ENCODE assay signal across 9 cellular contexts in the genomic region with DNA sequence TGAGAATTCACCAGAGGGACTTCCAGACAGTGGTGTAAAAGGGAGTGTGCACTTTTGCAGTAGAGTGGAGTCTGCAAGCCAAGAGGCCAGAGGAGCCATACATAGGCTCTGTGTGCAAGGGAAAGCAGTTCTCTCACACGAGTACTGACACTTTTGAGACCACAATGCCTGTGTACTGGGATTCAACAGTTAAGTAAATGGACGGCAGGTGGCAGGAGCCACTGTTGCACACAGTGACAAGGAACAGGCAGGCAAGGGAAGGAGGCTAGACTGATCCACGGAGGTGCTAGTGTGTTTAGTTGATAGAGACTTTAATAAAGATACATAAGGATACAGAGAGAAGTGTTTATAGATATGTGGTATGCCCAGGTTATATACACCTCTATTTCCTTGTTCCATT.
DNase-seq lines count a peak whose midpoint lies in the region; FAIRE-seq and TF ChIP-seq lines count a peak whose summit lies in the region.
"Had no signal": no experiment of that assay in that cellular context is flagged by ENCODE, and none has a peak within 500 bp of the region (broad histone marks: within the 10 kb centered on the region; RNA-seq: fewer than 3 reads in every experiment).

No MANE protein-coding gene starts in this region.

- H3K36me3 ChIP-seq in OCI-LY7 (ENCODE audit: insufficient read depth, low read length) (no peaks in the 10 kb centered on the region), GM23248 (ENCODE audit: low read depth) (peaks cover 7% of the 10 kb centered on the region; the same call in 1 of the 2 replicates)
- no peaks in the 10 kb centered on the region for H3K36me3 ChIP-seq in effector memory CD4-positive, alpha-beta T cell (ENCODE audit: control insufficient read depth, insufficient read depth, low read length)

- FAIRE-seq in frontal cortex (lab: Jason Lieb, UNC): no peak
- FAIRE-seq: endometrium had no signal

- no peak overlapping the region for H3K4me3 Mint-ChIP-seq in osteocyte (ENCODE audit: unreplicated experiment)

- WGBS in GM23248 (ENCODE audit: low coverage in 1 of 2, low lambda C conversion rate in 2 of 2, missing lambda C conversion rate in 2 of 2), 2 experiments: 59 to 73% methylated on average over 3 of the region's 3 CpGs

- H3K27ac ChIP-seq in OCI-LY7 (ENCODE audit: low read depth, low read length, poor library complexity, severe bottlenecking): no peak overlapping the region
- peak overlapping the region; percentile 56 for H3K27ac ChIP-seq in effector memory CD4-positive, alpha-beta T cell (ENCODE audit: insufficient read depth, low read length, poor library complexity, severe bottlenecking)
- no peak overlapping the region for H3K27ac ChIP-seq in GM23248

- H3K9me3 Mint-ChIP-seq in osteocyte (ENCODE audit: unreplicated experiment): no peaks in the 10 kb centered on the region

- H3K36me3 Mint-ChIP-seq in osteocyte (ENCODE audit: unreplicated experiment): peaks cover 8% of the 10 kb centered on the region

- no TSS peak for BruUV-seq in OCI-LY7 (replicated peaks; lab: Mats Ljungman, UMichigan)

- no peaks in the 10 kb centered on the region for H4K20me1 ChIP-seq in OCI-LY7 (ENCODE audit: insufficient read depth, low read length)
- H4K20me1 ChIP-seq in GM23248 (ENCODE audit: insufficient read depth): peaks cover 30% of the 10 kb centered on the region

- in situ Hi-C loops in GM23248 (cut with MboI): no loop called here

- H3K27me3 ChIP-seq in effector memory CD4-positive, alpha-beta T cell (replicated peaks; ENCODE audit: control insufficient read depth, insufficient read depth, low read length, poor library complexity, severe bottlenecking): no peaks in the 10 kb centered on the region
- H3K27me3 ChIP-seq in GM23248 (replicated peaks; ENCODE audit: insufficient read depth): no peaks in the 10 kb centered on the region

- H3K27ac Mint-ChIP-seq in osteocyte (ENCODE audit: unreplicated experiment): peak overlapping the region; percentile 81

- H2AFZ ChIP-seq in OCI-LY7 (ENCODE audit: low read length) (no peak overlapping the region), GM23248 (no peak overlapping the region)

- no peaks in the 10 kb centered on the region for H3K27me3 Mint-ChIP-seq in osteocyte (ENCODE audit: unreplicated experiment)

- DNase-seq in OCI-LY7 (ENCODE audit: low spot score) (peak; percentile 21), osteocyte (ENCODE audit: extremely low spot score, unreplicated experiment) (no peak), dedifferentiated amniotic fluid mesenchymal stem cell (ENCODE audit: extremely low spot score) (no peak), frontal cortex (ENCODE audit: low spot score in 2 of 2) (no peak), GM23248 (no peak), COLO829 (ENCODE audit: low spot score) (no peak)
- DNase-seq in effector memory CD4-positive, alpha-beta T cell: peak in 1 of 3 donors; percentile 19

- H3K4me2 ChIP-seq in OCI-LY7 (ENCODE audit: low read length) (no peak overlapping the region), GM23248 (ENCODE audit: unreplicated experiment) (no peak overlapping the region)

- TF ChIP-seq CTCF in GM12873 (IDR thresholded peaks at IDR 0.05; ENCODE audit: insufficient read depth, low read depth, low read length, missing control alignments) (peak; percentile 28), OCI-LY7 (conservative IDR thresholded peaks at IDR 0.05; ENCODE audit: low read length) (peak; percentile 33; the same call in 1 of the 2 replicates), osteocyte (IDR thresholded peaks at IDR 0.05) (no peak)

- H3K4me3 ChIP-seq in OCI-LY7 (ENCODE audit: low read depth, low read length, poor library complexity, severe bottlenecking): no peak overlapping the region
- no peak overlapping the region for H3K4me3 ChIP-seq in effector memory CD4-positive, alpha-beta T cell (ENCODE audit: insufficient read depth, low read depth, low read length, poor library complexity, severe bottlenecking)
- no peak overlapping the region for H3K4me3 ChIP-seq in GM23248

- H3K4me1 ChIP-seq in OCI-LY7 (ENCODE audit: insufficient read depth, low read length, poor library complexity, severe bottlenecking): no peaks in the 10 kb centered on the region
- peaks cover 44% of the 10 kb centered on the region for H3K4me1 ChIP-seq in effector memory CD4-positive, alpha-beta T cell (ENCODE audit: control insufficient read depth, insufficient read depth, low read length, poor library complexity, severe bottlenecking)
- peaks cover 36% of the 10 kb centered on the region for H3K4me1 ChIP-seq in GM23248 (ENCODE audit: insufficient read depth)

- no peak overlapping the region for H3K9ac ChIP-seq in GM23248

- no peaks in the 10 kb centered on the region for H3K79me2 ChIP-seq in OCI-LY7 (ENCODE audit: insufficient read depth, low read depth, low read length)
- H3K79me2 ChIP-seq in GM23248 (ENCODE audit: insufficient read depth): peaks cover 100% of the 10 kb centered on the region

- H3K9me3 ChIP-seq in OCI-LY7 (ENCODE audit: low read length): no peaks in the 10 kb centered on the region
- H3K9me3 ChIP-seq in effector memory CD4-positive, alpha-beta T cell (ENCODE audit: control insufficient read depth, low read length): no peaks in the 10 kb centered on the region
- H3K9me3 ChIP-seq in GM23248 (ENCODE audit: low read depth): no peaks in the 10 kb centered on the region

- POLR2A ChIA-PET in OCI-LY7 (lab: Charles Lee): no interaction called here

- intact Hi-C loops in OCI-LY7 (cut with micrococcal nuclease; ENCODE audit: unreplicated experiment): no loop called here

- no peaks in the 10 kb centered on the region; the same call in 1 of the 2 replicates for H3F3A ChIP-seq in GM23248 (ENCODE audit: insufficient read depth)

- no peaks in the 10 kb centered on the region for H3K9me2 ChIP-seq in OCI-LY7 (ENCODE audit: insufficient read depth, low read length)
- no peaks in the 10 kb centered on the region for H3K9me2 ChIP-seq in GM23248 (ENCODE audit: insufficient read depth)

- H3K4me1 Mint-ChIP-seq in osteocyte (ENCODE audit: unreplicated experiment): peaks cover 51% of the 10 kb centered on the region

- CTCF ChIA-PET in OCI-LY7 (lab: Charles Lee; ENCODE audit: unreplicated experiment): no interaction called here
